18 cellular contexts compared by ENCODE assay signal in the genomic region with DNA sequence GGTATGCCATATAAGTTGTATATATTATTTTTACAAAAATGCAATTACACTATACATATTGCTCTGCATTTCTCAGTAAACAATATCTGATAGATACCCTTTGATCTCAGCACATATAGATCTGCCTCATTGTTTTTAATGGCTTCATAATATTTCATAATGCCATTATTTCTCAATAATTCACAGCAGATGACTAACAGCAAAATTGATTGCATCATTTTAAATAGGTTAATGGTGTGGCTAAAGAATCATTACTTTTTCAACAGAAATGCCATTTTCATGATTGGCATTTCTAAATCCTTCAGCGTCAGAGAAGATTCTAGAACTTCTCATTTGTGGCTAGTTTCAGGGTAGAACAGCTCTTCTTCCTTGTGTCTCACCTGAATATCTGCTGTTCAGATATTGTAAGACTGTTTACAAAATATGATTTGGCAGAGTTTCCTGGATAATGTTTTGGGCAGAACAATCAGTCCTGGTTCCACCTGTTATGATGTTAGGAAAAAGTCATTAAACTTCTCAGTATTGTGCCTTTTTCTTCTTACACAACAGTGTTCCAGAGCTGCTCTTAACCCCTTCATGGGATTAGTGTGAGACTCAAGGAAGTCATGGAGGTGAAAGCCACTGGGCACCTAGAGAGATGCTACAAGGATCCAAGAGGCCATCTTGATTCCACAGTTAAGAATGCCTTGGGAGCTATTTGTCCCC.
"Had no signal": no experiment of that assay in that cellular context is flagged by ENCODE, and none has a peak within 500 bp of the region (broad histone marks: within the 10 kb centered on the region; RNA-seq: fewer than 3 reads in every experiment).

No MANE protein-coding gene starts in this region.

- H3K27ac Mint-ChIP-seq: activated CD8-positive, alpha-beta T cell treated with anti-CD3 and anti-CD28 coated beads, Interleukin-2, amount 10 ng/mL, durations not matched to agents 7 days and 5 days; activated naive CD8-positive, alpha-beta T cell; stimulated activated memory B cell treated with anti-CD40 and anti-IgM and Interleukin-4, amounts not matched to agents 10 μg/mL and 1 μg/mL and 100 μg/mL, for 72 hours had no signal

- H2AFZ ChIP-seq: parathyroid adenoma had no signal

- H3K27me3 Mint-ChIP-seq: stimulated activated memory B cell treated with anti-CD40 and anti-IgM and Interleukin-4, amounts not matched to agents 10 μg/mL and 1 μg/mL and 100 μg/mL, for 72 hours had no signal

- H3K4me3 Mint-ChIP-seq: activated CD8-positive, alpha-beta T cell treated with anti-CD3 and anti-CD28 coated beads, Interleukin-2, amount 10 ng/mL, durations not matched to agents 7 days and 5 days; activated naive CD8-positive, alpha-beta T cell; brain; naive B cell; stimulated activated memory B cell treated with anti-CD40 and anti-IgM and Interleukin-4, amounts not matched to agents 10 μg/mL and 1 μg/mL and 100 μg/mL, for 72 hours had no signal

- H3K4me1 Mint-ChIP-seq: naive B cell; stimulated activated memory B cell treated with anti-CD40 and anti-IgM and Interleukin-4, amounts not matched to agents 10 μg/mL and 1 μg/mL and 100 μg/mL, for 72 hours had no signal

- H3K9ac ChIP-seq: parathyroid adenoma had no signal

- H3K36me3 Mint-ChIP-seq: activated naive CD8-positive, alpha-beta T cell; brain; naive B cell; stimulated activated memory B cell treated with anti-CD40 and anti-IgM and Interleukin-4, amounts not matched to agents 10 μg/mL and 1 μg/mL and 100 μg/mL, for 72 hours had no signal

- H3K9me3 Mint-ChIP-seq: brain; stimulated activated memory B cell treated with anti-CD40 and anti-IgM and Interleukin-4, amounts not matched to agents 10 μg/mL and 1 μg/mL and 100 μg/mL, for 72 hours had no signal

- H3K27ac ChIP-seq: parathyroid adenoma, thyroid gland had no signal

- H3K27me3 ChIP-seq: thyroid gland had no signal

- H3K4me3 ChIP-seq: thyroid gland had no signal

- H3K9me3 ChIP-seq: thyroid gland had no signal

- DNase-seq: activated CD4-positive, alpha-beta T cell treated with anti-CD3 and anti-CD28 coated beads for 48 hours; activated CD8-positive, alpha-beta memory T cell treated with anti-CD3 and anti-CD28 coated beads, Interleukin-2, amount 50 U/mL, for 4 hours; activated CD8-positive, alpha-beta T cell treated with anti-CD3 and anti-CD28 coated beads, Interleukin-2, amount 10 ng/mL, durations not matched to agents 7 days and 5 days; activated effector memory CD4-positive, alpha-beta T cell treated with anti-CD3 and anti-CD28 coated beads, Interleukin-2, amount 50 U/mL, for 16 hours; activated T-cell treated with anti-CD3 and anti-CD28 coated beads, Interleukin-2, amount 50 U/mL, for 48 hours; amygdala; cortex of kidney; effector CD8-positive, alpha-beta T cell; islet precursor cell; naive B cell; stimulated activated CD4-positive, alpha-beta T cell treated with anti-CD3 and anti-CD28 coated beads, Interleukin-2, amount 100 ng/mL, for 48 hours; T-helper 2 cell; thyroid gland had no signal

- H3K79me2 ChIP-seq: parathyroid adenoma had no signal

- ATAC-seq: activated CD8-positive, alpha-beta T cell treated with anti-CD3 and anti-CD28 coated beads, Interleukin-2, amount 10 ng/mL, durations not matched to agents 7 days and 5 days; left lobe of liver; stimulated activated memory B cell treated with anti-CD40 and anti-IgM and Interleukin-4, amounts not matched to agents 10 μg/mL and 1 μg/mL and 100 μg/mL, for 72 hours had no signal

- H3K36me3 ChIP-seq: thyroid gland had no signal

- H3K4me1 ChIP-seq: parathyroid adenoma, thyroid gland had no signal
